11 cellular contexts compared by ENCODE assay signal in genomic region chr13:75869981-75870380, GRCh38.
DNase-seq lines count a peak whose midpoint lies in the region; ATAC-seq and TF ChIP-seq lines count a peak whose summit lies in the region.
"Had no signal": no experiment of that assay in that cellular context is flagged by ENCODE, and none has a peak within 500 bp of the region (broad histone marks: within the 10 kb centered on the region; RNA-seq: fewer than 3 reads in every experiment).

No MANE protein-coding gene starts in this region.

- peak; percentile 76 for DNase-seq in activated CD4-positive, alpha-beta T cell treated with anti-CD3 and anti-CD28 coated beads, Interleukin-2, amount 10 ng/mL, durations not matched to agents 24 days and 14 days
- no peak for DNase-seq in activated CD4-positive, alpha-beta T cell treated with anti-CD3 and anti-CD28 coated beads, Interleukin-2, amount 50 U/mL, for 1 hour
- DNase-seq in PC-3 (no peak), AML-193 (lab: John Stamatoyannopoulos, UW) (no peak), cardiac septum (ENCODE audit: low spot score) (no peak), type B pancreatic cell (ENCODE audit: extremely low spot score, unreplicated experiment) (no peak)
- no peak for DNase-seq in central memory CD8-positive, alpha-beta T cell (ENCODE audit: low spot score in 2 of 2)
- DNase-seq: glutamatergic neuron had no signal

- no peaks in the 10 kb centered on the region for H3K9me3 Mint-ChIP-seq in activated CD4-positive, alpha-beta T cell treated with anti-CD3 and anti-CD28 coated beads, Interleukin-2, amount 10 ng/mL, durations not matched to agents 24 days and 14 days
- no peaks in the 10 kb centered on the region for H3K9me3 Mint-ChIP-seq in central memory CD8-positive, alpha-beta T cell
- peaks cover 5% of the 10 kb centered on the region for H3K9me3 Mint-ChIP-seq in type B pancreatic cell
- H3K9me3 Mint-ChIP-seq: dendritic cell treated with granulocyte-macrophage colony-stimulating factor and Interleukin-4, amounts not matched to agents 40 ng/mL and 50 ng/mL, for 4 days had no signal

- H4K20me1 ChIP-seq in PC-3 (ENCODE audit: low read length): no peaks in the 10 kb centered on the region

- H3K9me2 ChIP-seq in PC-3 (replicated peaks; ENCODE audit: low read length): no peaks in the 10 kb centered on the region

- H3K27ac ChIP-seq in PC-3 (ENCODE audit: low read length): no peak overlapping the region

- no peaks in the 10 kb centered on the region for H3K36me3 ChIP-seq in PC-3 (ENCODE audit: low read depth, low read length)
- no peaks in the 10 kb centered on the region for H3K36me3 ChIP-seq in skeletal muscle satellite cell (ENCODE audit: insufficient read depth, low read length)

- H3K27me3 ChIP-seq in PC-3 (ENCODE audit: low read length): no peaks in the 10 kb centered on the region
- H3K27me3 ChIP-seq in skeletal muscle satellite cell (ENCODE audit: control insufficient read depth, insufficient read depth, low read length): no peaks in the 10 kb centered on the region

- H3K9ac ChIP-seq in PC-3 (ENCODE audit: low read length): peak overlapping the region; percentile 70; the same call in 1 of the 2 replicates
- peak overlapping the region; percentile 35 for H3K9ac ChIP-seq in skeletal muscle satellite cell (ENCODE audit: low read depth, low read length)

- H3K4me2 ChIP-seq in PC-3 (ENCODE audit: low read length): peak overlapping the region; percentile 98
- peak overlapping the region; percentile 73 for H3K4me2 ChIP-seq in skeletal muscle satellite cell (ENCODE audit: low read length)

- H3K4me1 ChIP-seq in PC-3 (ENCODE audit: insufficient read depth, low read length) (peaks cover 11% of the 10 kb centered on the region), skeletal muscle satellite cell (ENCODE audit: control insufficient read depth, insufficient read depth, low read length) (peaks cover 7% of the 10 kb centered on the region)

- intact Hi-C loops in activated CD4-positive, alpha-beta T cell treated with anti-CD3 and anti-CD28 coated beads, Interleukin-2, amount 10 ng/mL, durations not matched to agents 24 days and 14 days (cut with micrococcal nuclease): loop anchor here (5.0 to 10.0 kb wide), 2 partner anchors 173 to 1695 kb away; no protein-coding TSS in a partner anchor
- intact Hi-C loops in PC-3 (cut with micrococcal nuclease): loop anchor here (1.0 to 10.0 kb wide), 5 partner anchors 183 to 1033 kb away; no protein-coding TSS in a partner anchor
- intact Hi-C loops in cardiac septum (cut with DNase I): loop anchor here (10.0 kb wide), 3 partner anchors 175 to 1105 kb away; no protein-coding TSS in a partner anchor

- no peaks in the 10 kb centered on the region for H3K79me2 ChIP-seq in PC-3 (ENCODE audit: low read length)

- H3K36me3 Mint-ChIP-seq in activated CD4-positive, alpha-beta T cell treated with anti-CD3 and anti-CD28 coated beads, Interleukin-2, amount 10 ng/mL, durations not matched to agents 24 days and 14 days (ENCODE audit: low read depth): no peaks in the 10 kb centered on the region
- H3K36me3 Mint-ChIP-seq in central memory CD8-positive, alpha-beta T cell (ENCODE audit: insufficient read depth): peaks cover 3% of the 10 kb centered on the region
- H3K36me3 Mint-ChIP-seq in type B pancreatic cell: no peaks in the 10 kb centered on the region

- peaks cover 7% of the 10 kb centered on the region for H3K4me1 Mint-ChIP-seq in activated CD4-positive, alpha-beta T cell treated with anti-CD3 and anti-CD28 coated beads, Interleukin-2, amount 10 ng/mL, durations not matched to agents 24 days and 14 days
- peaks cover 5% of the 10 kb centered on the region for H3K4me1 Mint-ChIP-seq in central memory CD8-positive, alpha-beta T cell
- H3K4me1 Mint-ChIP-seq in type B pancreatic cell (ENCODE audit: unreplicated experiment): peaks cover 21% of the 10 kb centered on the region

- peaks cover 8% of the 10 kb centered on the region for H3K27me3 Mint-ChIP-seq in activated CD4-positive, alpha-beta T cell treated with anti-CD3 and anti-CD28 coated beads, Interleukin-2, amount 10 ng/mL, durations not matched to agents 24 days and 14 days
- peaks cover 20% of the 10 kb centered on the region for H3K27me3 Mint-ChIP-seq in central memory CD8-positive, alpha-beta T cell
- H3K27me3 Mint-ChIP-seq in type B pancreatic cell: peaks cover 3% of the 10 kb centered on the region

- no peaks in the 10 kb centered on the region for H3F3A ChIP-seq in PC-3 (ENCODE audit: low read length, unreplicated experiment)

- BruUV-seq in PC-3 (replicated peaks; lab: Mats Ljungman, UMichigan): no TSS peak

- POLR2A ChIA-PET in PC-3 (lab: Charles Lee; ENCODE audit: unreplicated experiment): interaction anchor here (0.6 kb wide), 1 partner anchor 916 kb away, joined by 3 read pairs; no protein-coding TSS in a partner anchor

- peak overlapping the region; percentile 84; the same call in 1 of the 2 replicates for H3K4me3 ChIP-seq in PC-3 (ENCODE audit: low read length)
- H3K4me3 ChIP-seq in skeletal muscle satellite cell (ENCODE audit: low read length): no peak overlapping the region
- H3K4me3 ChIP-seq: lung had no signal

- H3K27ac Mint-ChIP-seq in activated CD4-positive, alpha-beta T cell treated with anti-CD3 and anti-CD28 coated beads, Interleukin-2, amount 10 ng/mL, durations not matched to agents 24 days and 14 days: no peak overlapping the region
- peak overlapping the region; percentile 33 for H3K27ac Mint-ChIP-seq in central memory CD8-positive, alpha-beta T cell (ENCODE audit: low read depth)
- no peak overlapping the region for H3K27ac Mint-ChIP-seq in type B pancreatic cell
- H3K27ac Mint-ChIP-seq: dendritic cell treated with granulocyte-macrophage colony-stimulating factor and Interleukin-4, amounts not matched to agents 40 ng/mL and 50 ng/mL, for 4 days had no signal

- peak overlapping the region; percentile 97 for H2AFZ ChIP-seq in PC-3 (ENCODE audit: low read length)

- TF ChIP-seq CTCF in PC-3 (conservative IDR thresholded peaks at IDR 0.05; ENCODE audit: low read depth, low read length) (no peak), type B pancreatic cell (conservative IDR thresholded peaks at IDR 0.05) (no peak)

- CTCF ChIA-PET in PC-3 (lab: Charles Lee): interaction anchor here (0.8 kb wide), 1 partner anchor 148 kb away, joined by 3 read pairs; no protein-coding TSS in a partner anchor

- ATAC-seq in PC-3: peak; percentile 16
- ATAC-seq in central memory CD8-positive, alpha-beta T cell (replicated peaks; ENCODE audit: extremely low read depth, poor library complexity, severe bottlenecking): peak; percentile 82

- H3K9me3 ChIP-seq in PC-3 (ENCODE audit: low read length) (no peaks in the 10 kb centered on the region), skeletal muscle satellite cell (replicated peaks; ENCODE audit: low read length) (no peaks in the 10 kb centered on the region)

- peak overlapping the region; percentile 57 for H3K4me3 Mint-ChIP-seq in activated CD4-positive, alpha-beta T cell treated with anti-CD3 and anti-CD28 coated beads, Interleukin-2, amount 10 ng/mL, durations not matched to agents 24 days and 14 days
- H3K4me3 Mint-ChIP-seq in central memory CD8-positive, alpha-beta T cell: peak overlapping the region; percentile 64
- no peak overlapping the region for H3K4me3 Mint-ChIP-seq in type B pancreatic cell
